In the genomic region with DNA sequence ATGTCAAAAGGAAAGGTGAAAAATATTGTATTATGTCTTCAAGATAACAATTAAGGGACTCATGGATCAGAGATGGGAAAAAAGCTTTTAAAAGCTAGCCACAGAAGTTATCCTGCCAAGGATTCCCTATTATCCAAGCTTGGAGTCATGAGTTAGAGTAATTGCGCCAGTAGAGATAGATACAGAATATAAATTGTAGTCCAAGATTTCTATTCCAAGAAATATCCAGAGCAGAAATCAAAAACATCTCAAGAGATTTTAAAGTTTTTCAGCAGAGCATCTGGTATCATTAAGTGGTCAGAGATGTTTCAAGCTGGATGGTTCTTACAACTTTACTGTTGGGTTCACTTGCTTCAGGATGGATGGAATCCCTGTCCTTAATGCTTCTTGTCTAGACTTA, we compare ENCODE assay signal across 34 cellular contexts.
"Had no signal": no experiment of that assay in that cellular context is flagged by ENCODE, and none has a peak within 500 bp of the region (broad histone marks: within the 10 kb centered on the region; RNA-seq: fewer than 3 reads in every experiment).

No MANE protein-coding gene starts in this region.

- H3K27me3 ChIP-seq: Peyer's patch had no signal

- H3K4me3 ChIP-seq: K562, Peyer's patch had no signal

- H3K9me3 ChIP-seq: Peyer's patch had no signal

- H3K27ac ChIP-seq: Peyer's patch, VCaP had no signal

- DNase-seq: activated B cell treated with CpG ODN at 0.5 μM for 24 hours; activated CD4-positive, alpha-beta memory T cell treated with anti-CD3 and anti-CD28 coated beads, Interleukin-2, amount 10 ng/mL, durations not matched to agents 7 days and 5 days; activated CD4-positive, alpha-beta T cell treated with anti-CD3 and anti-CD28 coated beads for 4 hours; activated CD4-positive, alpha-beta T cell treated with anti-CD3 and anti-CD28 coated beads, Interleukin-2, amount 50 U/mL, for 1 hour; activated CD4-positive, CD25-positive, alpha-beta regulatory T cell treated with anti-CD3 and anti-CD28 coated beads, Interleukin-2, amount 50 U/mL, for 72 hours; activated CD8-positive, alpha-beta memory T cell treated with anti-CD3 and anti-CD28 coated beads for 24 hours; activated CD8-positive, alpha-beta memory T cell treated with anti-CD3 and anti-CD28 coated beads, Interleukin-2, amount 10 ng/mL, durations not matched to agents 7 days and 5 days; activated CD8-positive, alpha-beta memory T cell treated with anti-CD3 and anti-CD28 coated beads, Interleukin-2, amount 50 U/mL, for 48 hours; activated effector memory CD4-positive, alpha-beta T cell treated with Interleukin-2 at 50 U/mL for 16 hours; activated naive CD4-positive, alpha-beta T cell treated with anti-CD3 and anti-CD28 coated beads, Interleukin-2, amount 10 ng/mL, durations not matched to agents 7 days and 5 days; activated naive CD8-positive, alpha-beta T cell treated with anti-CD3 and anti-CD28 coated beads, Interleukin-2, amount 50 U/mL, for 24 hours; activated T-cell treated with anti-CD3 and anti-CD28 coated beads, Interleukin-2, amount 50 U/mL, for 48 hours; anterior cingulate cortex; IMR-90; NCI-H1092 treated with DMSO at 0.1 percent for 48 hours; NCI-H1417; NCI-H146; NCI-H187; NCI-H2029 treated with DMSO at 0.1 percent for 48 hours; NCI-H2107; NCI-H2171; NCI-H510A; NCI-H526; NCI-H748 treated with DMSO at 0.1 percent for 48 hours; NK-92 treated with Interleukin-12 subunit alpha and Interleukin-12 subunit beta, amount 100 ng/mL, for 24 hours; PC-3; Peyer's patch; RPMI8226; SW 1271; T-helper 1 cell; T-helper 2 cell; T-helper 9 cell had no signal

- H3K36me3 ChIP-seq: Peyer's patch had no signal

- H3K4me1 ChIP-seq: Peyer's patch had no signal

- ATAC-seq: activated CD8-positive, alpha-beta memory T cell treated with anti-CD3 and anti-CD28 coated beads, Interleukin-2, amount 10 ng/mL, durations not matched to agents 7 days and 5 days; activated naive CD8-positive, alpha-beta T cell treated with anti-CD3 and anti-CD28 coated beads, Interleukin-2, amount 50 U/mL, for 24 hours; K562; PC-3 had no signal
